ENCODE assay signal across 11 cellular contexts in genomic region chr2:58870704-58871103, GRCh38.
A peak's percentile ranks its signal among the peaks of the same experiment; 100 is the strongest.
DNase-seq lines count a peak whose midpoint lies in the region; ATAC-seq lines count a peak whose summit lies in the region.
"Had no signal": no experiment of that assay in that cellular context is flagged by ENCODE, and none has a peak within 500 bp of the region (broad histone marks: within the 10 kb centered on the region; RNA-seq: fewer than 3 reads in every experiment).

No MANE protein-coding gene starts in this region.

- in situ Hi-C loops in SK-MEL-5 (cut with HindIII; ENCODE audit: low pct_unique_long_range_greater_than_20kb, low sequenced_read_pairs), result no loop called here

- no peaks in the 10 kb centered on the region for H3K36me3 ChIP-seq in aorta (ENCODE audit: control insufficient read depth in 1 of 2, insufficient read depth in 2 of 2, low read length in 1 of 2)

- intact Hi-C loops in aorta (cut with DNase I), result no loop called here

- H3K4me3 ChIP-seq in aorta (ENCODE audit: low read length in 2 of 2), result no peak overlapping the region

- DNase-seq in EH (ENCODE audit: low read depth), result peak; percentile 23
- DNase-seq in SK-MEL-5 (ENCODE audit: low read depth, low spot score), result peak; percentile 72
- DNase-seq in DMS153 treated with DMSO at 0.1 percent for 48 hours (lab: John Stamatoyannopoulos, UW; ENCODE audit: unreplicated experiment), result no peak
- DNase-seq in NCI-H146 treated with DMSO at 0.1 percent for 48 hours (lab: John Stamatoyannopoulos, UW; ENCODE audit: unreplicated experiment), result no peak
- DNase-seq in AML-193 (lab: John Stamatoyannopoulos, UW), result no peak
- DNase-seq in aorta, result no peak
- DNase-seq: naive B cell; stimulated activated naive CD4-positive, alpha-beta T cell; T-helper 9 cell had no signal

- peak; percentile 54 for ATAC-seq in GM19395 (IDR thresholded peaks at IDR 0.05; ENCODE audit: unreplicated experiment)
- ATAC-seq in HG03135 (IDR thresholded peaks at IDR 0.05; ENCODE audit: unreplicated experiment), result peak; percentile 54
- ATAC-seq in aorta (ENCODE audit: low FRiP score), result no peak

- no peak overlapping the region for H3K27ac ChIP-seq in aorta (ENCODE audit: low read depth in 1 of 2, low read length in 2 of 2)

- H3K9me3 ChIP-seq in aorta (ENCODE audit: control insufficient read depth, low read length), result peaks cover 1% of the 10 kb centered on the region

- 58 to 62% methylated on average over 2 of the region's 2 CpGs for WGBS in aorta, 2 donors

- H3K4me1 ChIP-seq in aorta (ENCODE audit: control insufficient read depth in 1 of 2, insufficient read depth in 2 of 2, low read length in 2 of 2), result peaks cover 0 to 1% of the 10 kb centered on the region in 2 donors

- H3K27me3 ChIP-seq in aorta (ENCODE audit: control insufficient read depth in 1 of 2, insufficient read depth in 2 of 2, low read length in 1 of 2), result no peaks in the 10 kb centered on the region

Comparison
In these comparisons a context has a peak if more than half of its experiments do, and no peak if none do; other contexts are left out.
1. DNase-seq: peak in EH (single experiment) and SK-MEL-5 (single experiment); none in DMS153 treated with DMSO at 0.1 percent for 48 hours (single experiment), NCI-H146 treated with DMSO at 0.1 percent for 48 hours (single experiment), AML-193 (0 of 2) and aorta (0 of 2).